ENCODE assay signal across 13 cellular contexts in genomic region chr7:42494722-42495121, GRCh38.
DNase-seq lines count a peak whose midpoint lies in the region; ATAC-seq and TF ChIP-seq lines count a peak whose summit lies in the region.
"Had no signal": no experiment of that assay in that cellular context is flagged by ENCODE, and none has a peak within 500 bp of the region (broad histone marks: within the 10 kb centered on the region; RNA-seq: fewer than 3 reads in every experiment).

No MANE protein-coding gene starts in this region.

- H3K27me3 ChIP-seq in GM23248 (replicated peaks; ENCODE audit: insufficient read depth) (no peaks in the 10 kb centered on the region), sigmoid colon (no peaks in the 10 kb centered on the region)
- H3K27me3 ChIP-seq: BE2C had no signal

- no peak overlapping the region for H3K9ac ChIP-seq in GM23248

- H4K20me1 ChIP-seq in GM23248 (ENCODE audit: insufficient read depth): no peaks in the 10 kb centered on the region

- H3F3A ChIP-seq in GM23248 (ENCODE audit: insufficient read depth): no peaks in the 10 kb centered on the region

- TF ChIP-seq POLR2A in sigmoid colon (IDR thresholded peaks at IDR 0.05): no peak

- H3K9me2 ChIP-seq in GM23248 (ENCODE audit: insufficient read depth): no peaks in the 10 kb centered on the region

- H3K36me3 Mint-ChIP-seq in glutamatergic neuron (ENCODE audit: unreplicated experiment): no peaks in the 10 kb centered on the region

- WGBS in GM23248 (ENCODE audit: low coverage in 1 of 2, low lambda C conversion rate in 2 of 2, missing lambda C conversion rate in 2 of 2), 2 experiments: 81 to 89% methylated on average over 6 of the region's 6 CpGs
- WGBS in sigmoid colon, 2 donors: 77 to 78% methylated on average over 6 of the region's 6 CpGs

- in situ Hi-C loops in GM23248 (cut with MboI): no loop called here

- H2AFZ ChIP-seq in GM23248: no peak overlapping the region

- no peak for TF ChIP-seq EP300 in sigmoid colon (IDR thresholded peaks at IDR 0.05)

- H3K4me1 ChIP-seq in GM23248 (ENCODE audit: insufficient read depth): peaks cover 20% of the 10 kb centered on the region
- peaks cover 0 to 52% (median 37%) of the 10 kb centered on the region in 4 donors for H3K4me1 ChIP-seq in sigmoid colon
- H3K4me1 ChIP-seq: BE2C had no signal

- TF ChIP-seq CTCF in glutamatergic neuron (IDR thresholded peaks at IDR 0.05; ENCODE audit: partially characterized antibody, unreplicated experiment) (no peak), sigmoid colon (IDR thresholded peaks at IDR 0.05) (no peak)

- H3K4me2 ChIP-seq in GM23248 (ENCODE audit: unreplicated experiment): peak overlapping the region; percentile 19

- H3K4me3 ChIP-seq in GM23248: no peak overlapping the region
- H3K4me3 ChIP-seq in sigmoid colon: no peak overlapping the region

- peaks cover 9% of the 10 kb centered on the region for H3K4me1 Mint-ChIP-seq in glutamatergic neuron (ENCODE audit: low read depth, unreplicated experiment)
- H3K4me1 Mint-ChIP-seq: IgD-negative memory B cell had no signal

- peaks cover 3% of the 10 kb centered on the region for H3K9me3 Mint-ChIP-seq in glutamatergic neuron (ENCODE audit: unreplicated experiment)

- DNase-seq in GM23248 (peak; percentile 38), astrocyte of the hippocampus (ENCODE audit: low read depth, low spot score) (peak; percentile 5), glutamatergic neuron (no peak), sigmoid colon (no peak), NCI-H510A treated with DMSO at 0.1 percent for 48 hours (lab: John Stamatoyannopoulos, UW) (no peak), hypothalamus (lab: John Stamatoyannopoulos, UW) (no peak), NCI-H524 (lab: John Stamatoyannopoulos, UW) (no peak)
- DNase-seq: BE2C, DND-41, kidney, NCI-H82 had no signal

- no peak for ATAC-seq in HG02981 (IDR thresholded peaks at IDR 0.05; ENCODE audit: unreplicated experiment)

- no peaks in the 10 kb centered on the region for H3K36me3 ChIP-seq in GM23248 (ENCODE audit: low read depth)
- no peaks in the 10 kb centered on the region for H3K36me3 ChIP-seq in sigmoid colon
- H3K36me3 ChIP-seq: BE2C had no signal

- no peaks in the 10 kb centered on the region for H3K27me3 Mint-ChIP-seq in glutamatergic neuron (ENCODE audit: unreplicated experiment)

- no peak overlapping the region for H3K27ac ChIP-seq in GM23248
- peak overlapping the region in 3 of 4 donors; percentile 87 to 92 (median 90) for H3K27ac ChIP-seq in sigmoid colon

- no peaks in the 10 kb centered on the region for H3K9me3 ChIP-seq in GM23248 (ENCODE audit: low read depth)
- no peaks in the 10 kb centered on the region for H3K9me3 ChIP-seq in sigmoid colon
- H3K9me3 ChIP-seq: BE2C had no signal

- H3K79me2 ChIP-seq in GM23248 (ENCODE audit: insufficient read depth): no peaks in the 10 kb centered on the region

- H3K27ac Mint-ChIP-seq in glutamatergic neuron (ENCODE audit: unreplicated experiment): no peak overlapping the region
- H3K27ac Mint-ChIP-seq: IgD-negative memory B cell had no signal

- H3K4me3 Mint-ChIP-seq in glutamatergic neuron (ENCODE audit: unreplicated experiment): peak overlapping the region; percentile 39
- H3K4me3 Mint-ChIP-seq: IgD-negative memory B cell had no signal

- intact Hi-C loops in sigmoid colon (cut with DNase I): loop anchor here (5.0 to 10.0 kb wide), 3 partner anchors 193 to 517 kb away; no protein-coding TSS in a partner anchor

Comparison
In these comparisons a context has a peak if more than half of its experiments do, and no peak if none do; other contexts are left out.
1. DNase-seq: peak in GM23248 (single experiment) and astrocyte of the hippocampus (single experiment); none in glutamatergic neuron (single experiment), sigmoid colon (single experiment), NCI-H510A treated with DMSO at 0.1 percent for 48 hours (single experiment), hypothalamus (0 of 51) and NCI-H524 (0 of 2).